ENCODE assay signal across 17 cellular contexts in genomic region chr13:40619479-40619814, GRCh38. TPM values are rescaled to one million over a fixed set of nuclear protein-coding genes. Genes with fewer than 3 reads are reported as not detected.
DNase-seq lines count a peak whose midpoint lies in the region; ATAC-seq, FAIRE-seq and TF ChIP-seq lines count a peak whose summit lies in the region.
"Had no signal": no experiment of that assay in that cellular context is flagged by ENCODE, and none has a peak within 500 bp of the region (broad histone marks: within the 10 kb centered on the region; RNA-seq: fewer than 3 reads in every experiment).

No MANE protein-coding gene starts in this region.

- H2AFZ ChIP-seq in astrocyte (ENCODE audit: low read depth, low read length), result no peak overlapping the region

- no peak for FAIRE-seq in astrocyte (lab: Jason Lieb, UNC)

- peaks cover 31% of the 10 kb centered on the region for H3K36me3 Mint-ChIP-seq in CD4-positive, alpha-beta T cell (ENCODE audit: low read depth)
- no peaks in the 10 kb centered on the region for H3K36me3 Mint-ChIP-seq in astrocyte (ENCODE audit: low read depth, unreplicated experiment)
- peaks cover 0 to 32% (median 9%) of the 10 kb centered on the region in 5 donors for H3K36me3 Mint-ChIP-seq in naive thymus-derived CD4-positive, alpha-beta T cell

- H3K36me3 ChIP-seq in astrocyte (ENCODE audit: insufficient read depth, low read length) (no peaks in the 10 kb centered on the region), vagina (no peaks in the 10 kb centered on the region)
- H3K36me3 ChIP-seq in naive thymus-derived CD4-positive, alpha-beta T cell (ENCODE audit: control insufficient read depth in 2 of 3, insufficient read depth in 3 of 3, low read length in 3 of 3), result no peaks in the 10 kb centered on the region
- H3K36me3 ChIP-seq: BE2C had no signal

- H3K4me1 Mint-ChIP-seq in CD4-positive, alpha-beta T cell (ENCODE audit: low read depth), result peaks cover 95% of the 10 kb centered on the region
- peaks cover 24% of the 10 kb centered on the region for H3K4me1 Mint-ChIP-seq in astrocyte (ENCODE audit: low read depth, unreplicated experiment)
- peaks cover 77 to 100% (median 95%) of the 10 kb centered on the region in 7 donors for H3K4me1 Mint-ChIP-seq in naive thymus-derived CD4-positive, alpha-beta T cell

- H3K4me1 ChIP-seq in astrocyte (ENCODE audit: insufficient read depth, low read length) (no peaks in the 10 kb centered on the region), vagina (peaks cover 72% of the 10 kb centered on the region)
- peaks cover 43 to 78% of the 10 kb centered on the region in 2 donors for H3K4me1 ChIP-seq in naive thymus-derived CD4-positive, alpha-beta T cell (ENCODE audit: control insufficient read depth in 2 of 2, insufficient read depth in 2 of 2, low read length in 2 of 2)
- H3K4me1 ChIP-seq: BE2C had no signal

- no peak overlapping the region for H3K9ac ChIP-seq in astrocyte (ENCODE audit: low read length)

- intact Hi-C loops in CD4-positive, alpha-beta T cell (cut with DNase I, micrococcal nuclease), result no loop called here
- intact Hi-C loops in naive thymus-derived CD4-positive, alpha-beta T cell (cut with micrococcal nuclease), result no loop called here
- intact Hi-C loops in Right ventricle myocardium superior (cut with DNase I) (no loop called here), vagina (cut with DNase I) (no loop called here)

- H3K4me3 Mint-ChIP-seq in CD4-positive, alpha-beta T cell, result peak overlapping the region; percentile 26
- no peak overlapping the region for H3K4me3 Mint-ChIP-seq in astrocyte (ENCODE audit: unreplicated experiment)
- peak overlapping the region in 9 of 10 donors; percentile 27 to 84 (median 48) for H3K4me3 Mint-ChIP-seq in naive thymus-derived CD4-positive, alpha-beta T cell
- H3K4me3 Mint-ChIP-seq: memory B cell had no signal

- no peaks in the 10 kb centered on the region for H3K9me3 Mint-ChIP-seq in CD4-positive, alpha-beta T cell
- H3K9me3 Mint-ChIP-seq in astrocyte (ENCODE audit: unreplicated experiment), result no peaks in the 10 kb centered on the region
- no peaks in the 10 kb centered on the region for H3K9me3 Mint-ChIP-seq in naive thymus-derived CD4-positive, alpha-beta T cell
- H3K9me3 Mint-ChIP-seq: memory B cell had no signal

- no peak overlapping the region for H3K27ac ChIP-seq in CD4-positive, alpha-beta T cell (ENCODE audit: low read depth, low read length)
- H3K27ac ChIP-seq in astrocyte (ENCODE audit: low read depth, low read length) (no peak overlapping the region), vagina (no peak overlapping the region)
- peak overlapping the region; percentile 17 for H3K27ac ChIP-seq in naive thymus-derived CD4-positive, alpha-beta T cell (ENCODE audit: low read depth, low read length)
- H3K27ac ChIP-seq: skin epidermis had no signal

- CTCF ChIA-PET in CD4-positive, alpha-beta T cell (lab: Charles Lee), result no interaction called here
- CTCF ChIA-PET in naive thymus-derived CD4-positive, alpha-beta T cell (lab: Charles Lee), result no interaction called here

- no peaks in the 10 kb centered on the region for H3K27me3 Mint-ChIP-seq in CD4-positive, alpha-beta T cell
- no peaks in the 10 kb centered on the region for H3K27me3 Mint-ChIP-seq in astrocyte (ENCODE audit: low read depth, unreplicated experiment)
- H3K27me3 Mint-ChIP-seq in naive thymus-derived CD4-positive, alpha-beta T cell, result no peaks in the 10 kb centered on the region
- H3K27me3 Mint-ChIP-seq: memory B cell had no signal

- peak overlapping the region; percentile 87 for H3K27ac Mint-ChIP-seq in CD4-positive, alpha-beta T cell
- no peak overlapping the region for H3K27ac Mint-ChIP-seq in astrocyte (ENCODE audit: unreplicated experiment)
- H3K27ac Mint-ChIP-seq in naive thymus-derived CD4-positive, alpha-beta T cell, result peak overlapping the region; percentile 26 to 88 (median 84)

- peaks cover 3% of the 10 kb centered on the region for H3K79me2 ChIP-seq in astrocyte (ENCODE audit: insufficient read depth, low read length)

- H4K20me1 ChIP-seq in astrocyte (ENCODE audit: insufficient read depth, low read length), result peaks cover 32% of the 10 kb centered on the region

- POLR2A ChIA-PET in CD4-positive, alpha-beta T cell (lab: Charles Lee), result interaction anchor here (0.5 to 1.3 kb wide), 6 partner anchors 18 to 654 kb away, joined by 3 to 4 read pairs (median 4); no protein-coding TSS in a partner anchor
- POLR2A ChIA-PET in naive thymus-derived CD4-positive, alpha-beta T cell (lab: Charles Lee), result interaction anchor here (1.1 to 2.3 kb wide), 2 partner anchors 46 to 231 kb away, joined by 3 to 9 read pairs; no protein-coding TSS in a partner anchor

- TF ChIP-seq CTCF in CD4-positive, alpha-beta T cell (IDR thresholded peaks at IDR 0.05), result no peak
- TF ChIP-seq CTCF in astrocyte (IDR thresholded peaks at IDR 0.05; ENCODE audit: insufficient read depth, low read depth, low read length) (no peak), vagina (IDR thresholded peaks at IDR 0.05) (no peak)

- no peaks in the 10 kb centered on the region for H3K9me3 ChIP-seq in CD4-positive, alpha-beta T cell (ENCODE audit: control insufficient read depth, low read length)
- no peaks in the 10 kb centered on the region for H3K9me3 ChIP-seq in astrocyte (ENCODE audit: insufficient read depth, low read depth, low read length)
- H3K9me3 ChIP-seq in naive thymus-derived CD4-positive, alpha-beta T cell (ENCODE audit: control insufficient read depth in 2 of 3, low read length in 3 of 3), result no peaks in the 10 kb centered on the region
- H3K9me3 ChIP-seq in vagina, result no peaks in the 10 kb centered on the region
- H3K9me3 ChIP-seq: BE2C, body of pancreas had no signal

- H3K27me3 ChIP-seq in CD4-positive, alpha-beta T cell (ENCODE audit: control insufficient read depth, insufficient read depth, low read length), result no peaks in the 10 kb centered on the region
- H3K27me3 ChIP-seq in astrocyte (ENCODE audit: insufficient read depth, low read length) (no peaks in the 10 kb centered on the region), vagina (no peaks in the 10 kb centered on the region)
- H3K27me3 ChIP-seq in naive thymus-derived CD4-positive, alpha-beta T cell (ENCODE audit: control insufficient read depth in 2 of 2, insufficient read depth in 2 of 2, low read length in 2 of 2), result no peaks in the 10 kb centered on the region
- H3K27me3 ChIP-seq: body of pancreas had no signal

- no peak for DNase-seq in CD4-positive, alpha-beta T cell
- DNase-seq in MV-4-11 (lab: John Stamatoyannopoulos, UW) (peak; percentile 50), astrocyte (ENCODE audit: low read depth) (peak; percentile 57), Right ventricle myocardium superior (no peak), vagina (ENCODE audit: extremely low spot score in 2 of 2) (no peak)
- no peak for DNase-seq in naive thymus-derived CD4-positive, alpha-beta T cell
- DNase-seq in activated effector memory CD4-positive, alpha-beta T cell treated with anti-CD3 and anti-CD28 coated beads, Interleukin-2, amount 50 U/mL, for 16 hours, result no peak
- DNase-seq: BE2C; body of pancreas; DND-41; H7; NCI-H1105 treated with DMSO at 0.1 percent for 48 hours; NK-92 treated with Interleukin-12 subunit alpha and Interleukin-12 subunit beta, amount 100 ng/mL, for 24 hours; SHP77 treated with DMSO at 0.1 percent for 48 hours had no signal

- H3K4me3 ChIP-seq in astrocyte (ENCODE audit: insufficient read depth, low read depth, low read length) (no peak overlapping the region), vagina (no peak overlapping the region)
- no peak overlapping the region for H3K4me3 ChIP-seq in naive thymus-derived CD4-positive, alpha-beta T cell (ENCODE audit: low read length)
- H3K4me3 ChIP-seq: body of pancreas, skin epidermis had no signal

- TF ChIP-seq POLR2A in vagina (IDR thresholded peaks at IDR 0.05), result no peak

- ATAC-seq in CD4-positive, alpha-beta T cell (ENCODE audit: poor library complexity), result no peak
- ATAC-seq in naive thymus-derived CD4-positive, alpha-beta T cell, result no peak
- ATAC-seq in Right ventricle myocardium superior (ENCODE audit: poor library complexity), result no peak
- no peak for ATAC-seq in GM19395 (IDR thresholded peaks at IDR 0.05; ENCODE audit: unreplicated experiment)
- ATAC-seq: body of pancreas had no signal

- no peak overlapping the region for H3K4me2 ChIP-seq in astrocyte (ENCODE audit: low read length)

RNA-seq across cellular contexts. Expression of gene FOXO1, which starts 47.0 kb away (rescaled TPM):
- total RNA-seq in CD4-positive, alpha-beta T cell, result 100 to 1,000 TPM in 1 of 2 experiments, 10 to 100 TPM in 1; 93.1 to 101 TPM
- 8.8 and 10.4 TPM in 2 replicates for total RNA-seq in astrocyte
- 10 to 100 TPM; 36.4 to 97.6 (median 93.7) TPM for total RNA-seq in naive thymus-derived CD4-positive, alpha-beta T cell
- polyA plus RNA-seq in naive thymus-derived CD4-positive, alpha-beta T cell, result 10 to 100 TPM; 66.3 to 71.9 TPM
- total RNA-seq in Right ventricle myocardium superior, result 14.4 TPM
- total RNA-seq in vagina, result 64.1 TPM

Comparison
In these comparisons a context has a peak if more than half of its experiments do, and no peak if none do; other contexts are left out.
1. DNase-seq: peak in MV-4-11 (single experiment) and astrocyte (single experiment); none in CD4-positive, alpha-beta T cell (0 of 10), naive thymus-derived CD4-positive, alpha-beta T cell (0 of 9), activated effector memory CD4-positive, alpha-beta T cell treated with anti-CD3 and anti-CD28 coated beads, Interleukin-2, amount 50 U/mL, for 16 hours (single experiment), Right ventricle myocardium superior (single experiment) and vagina (0 of 2).